In the genomic region with DNA sequence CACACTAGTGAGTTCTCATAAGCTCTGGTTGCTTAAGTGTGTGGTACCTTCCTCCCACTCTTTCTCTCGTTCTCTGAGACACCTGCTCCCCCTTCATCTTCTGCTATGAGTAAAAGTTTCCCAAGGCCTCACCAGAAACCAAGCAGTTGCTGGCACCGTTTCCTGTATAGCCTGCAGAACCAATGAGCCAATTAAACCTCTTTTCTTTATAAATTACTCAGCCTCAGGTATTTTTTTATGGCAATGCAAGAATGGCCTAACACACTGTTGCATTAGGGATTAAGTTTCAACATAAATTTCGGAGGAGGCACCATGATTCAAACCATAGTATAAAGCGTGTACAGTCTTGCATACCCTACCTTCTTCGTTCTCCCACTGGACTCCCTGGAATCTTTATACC, we compare ENCODE assay signal across 19 cellular contexts.
DNase-seq lines count a peak whose midpoint lies in the region; ATAC-seq lines count a peak whose summit lies in the region.
"Had no signal": no experiment of that assay in that cellular context is flagged by ENCODE, and none has a peak within 500 bp of the region (broad histone marks: within the 10 kb centered on the region; RNA-seq: fewer than 3 reads in every experiment).

No MANE protein-coding gene starts in this region.

- no peak overlapping the region for H3K4me3 Mint-ChIP-seq in activated naive CD8-positive, alpha-beta T cell treated with anti-CD3 and anti-CD28 coated beads, Interleukin-2, amount 50 U/mL, for 24 hours
- H3K4me3 Mint-ChIP-seq in activated naive CD8-positive, alpha-beta T cell treated with anti-CD3 and anti-CD28 coated beads for 36 hours: no peak overlapping the region
- no peak overlapping the region for H3K4me3 Mint-ChIP-seq in activated T-cell treated with anti-CD3 and anti-CD28 coated beads, Interleukin-2, amount 50 U/mL, for 4 hours
- H3K4me3 Mint-ChIP-seq in stimulated activated effector memory CD8-positive, alpha-beta T cell treated with anti-CD3 and anti-CD28 coated beads, Interleukin-12 subunit alpha, Interleukin-12 subunit beta, amount 100 ng/mL, for 72 hours: no peak overlapping the region
- H3K4me3 Mint-ChIP-seq: CD8-positive, alpha-beta T cell had no signal

- no peaks in the 10 kb centered on the region for H3K27me3 Mint-ChIP-seq in activated naive CD8-positive, alpha-beta T cell treated with anti-CD3 and anti-CD28 coated beads, Interleukin-2, amount 50 U/mL, for 24 hours
- H3K27me3 Mint-ChIP-seq in activated naive CD8-positive, alpha-beta T cell treated with anti-CD3 and anti-CD28 coated beads for 36 hours: no peaks in the 10 kb centered on the region
- H3K27me3 Mint-ChIP-seq in activated T-cell treated with anti-CD3 and anti-CD28 coated beads, Interleukin-2, amount 50 U/mL, for 4 hours (ENCODE audit: low read depth): peaks cover 3% of the 10 kb centered on the region

- no peak overlapping the region for H3K27ac Mint-ChIP-seq in activated naive CD8-positive, alpha-beta T cell treated with anti-CD3 and anti-CD28 coated beads, Interleukin-2, amount 50 U/mL, for 24 hours
- no peak overlapping the region for H3K27ac Mint-ChIP-seq in activated naive CD8-positive, alpha-beta T cell treated with anti-CD3 and anti-CD28 coated beads for 36 hours
- H3K27ac Mint-ChIP-seq in stimulated activated effector memory CD8-positive, alpha-beta T cell treated with anti-CD3 and anti-CD28 coated beads, Interleukin-12 subunit alpha, Interleukin-12 subunit beta, amount 100 ng/mL, for 72 hours: no peak overlapping the region
- H3K27ac Mint-ChIP-seq: CD8-positive, alpha-beta T cell had no signal

- peaks cover 5% of the 10 kb centered on the region for H3K36me3 Mint-ChIP-seq in activated naive CD8-positive, alpha-beta T cell treated with anti-CD3 and anti-CD28 coated beads, Interleukin-2, amount 50 U/mL, for 24 hours (ENCODE audit: low read depth)
- H3K36me3 Mint-ChIP-seq in activated naive CD8-positive, alpha-beta T cell treated with anti-CD3 and anti-CD28 coated beads for 36 hours: no peaks in the 10 kb centered on the region
- no peaks in the 10 kb centered on the region for H3K36me3 Mint-ChIP-seq in activated T-cell treated with anti-CD3 and anti-CD28 coated beads, Interleukin-2, amount 50 U/mL, for 4 hours (ENCODE audit: insufficient read depth)
- no peaks in the 10 kb centered on the region for H3K36me3 Mint-ChIP-seq in stimulated activated effector memory CD8-positive, alpha-beta T cell treated with anti-CD3 and anti-CD28 coated beads, Interleukin-12 subunit alpha, Interleukin-12 subunit beta, amount 100 ng/mL, for 72 hours
- H3K36me3 Mint-ChIP-seq: CD8-positive, alpha-beta T cell had no signal

- in situ Hi-C loops in G401 (cut with HindIII; ENCODE audit: low sequenced_read_pairs): no loop called here

- ATAC-seq in activated naive CD8-positive, alpha-beta T cell treated with anti-CD3 and anti-CD28 coated beads, Interleukin-2, amount 50 U/mL, for 24 hours: peak; percentile 88
- peak; percentile 64 to 70 for ATAC-seq in activated T-cell treated with anti-CD3 and anti-CD28 coated beads, Interleukin-2, amount 50 U/mL, for 4 hours
- peak; percentile 78 for ATAC-seq in stimulated activated effector memory CD8-positive, alpha-beta T cell treated with anti-CD3 and anti-CD28 coated beads, Interleukin-12 subunit alpha, Interleukin-12 subunit beta, amount 100 ng/mL, for 72 hours
- no peak for ATAC-seq in HG03097 (IDR thresholded peaks at IDR 0.05; ENCODE audit: low FRiP score, unreplicated experiment)
- ATAC-seq: CD8-positive, alpha-beta T cell; HCT116; Panc1 had no signal

- peaks cover 13% of the 10 kb centered on the region for H3K9me3 Mint-ChIP-seq in activated naive CD8-positive, alpha-beta T cell treated with anti-CD3 and anti-CD28 coated beads, Interleukin-2, amount 50 U/mL, for 24 hours
- H3K9me3 Mint-ChIP-seq in activated naive CD8-positive, alpha-beta T cell treated with anti-CD3 and anti-CD28 coated beads for 36 hours: peaks cover 8% of the 10 kb centered on the region
- H3K9me3 Mint-ChIP-seq in activated T-cell treated with anti-CD3 and anti-CD28 coated beads, Interleukin-2, amount 50 U/mL, for 4 hours: peaks cover 4% of the 10 kb centered on the region
- H3K9me3 Mint-ChIP-seq in stimulated activated effector memory CD8-positive, alpha-beta T cell treated with anti-CD3 and anti-CD28 coated beads, Interleukin-12 subunit alpha, Interleukin-12 subunit beta, amount 100 ng/mL, for 72 hours: peaks cover 3% of the 10 kb centered on the region

- H3K27ac ChIP-seq in epithelial cell of prostate: peak overlapping the region; percentile 79
- H3K27ac ChIP-seq: GM23248 had no signal

- H3K4me1 Mint-ChIP-seq in activated naive CD8-positive, alpha-beta T cell treated with anti-CD3 and anti-CD28 coated beads, Interleukin-2, amount 50 U/mL, for 24 hours: peaks cover 11% of the 10 kb centered on the region
- peaks cover 6% of the 10 kb centered on the region for H3K4me1 Mint-ChIP-seq in activated naive CD8-positive, alpha-beta T cell treated with anti-CD3 and anti-CD28 coated beads for 36 hours
- H3K4me1 Mint-ChIP-seq in activated T-cell treated with anti-CD3 and anti-CD28 coated beads, Interleukin-2, amount 50 U/mL, for 4 hours (ENCODE audit: low read depth): no peaks in the 10 kb centered on the region
- no peaks in the 10 kb centered on the region for H3K4me1 Mint-ChIP-seq in stimulated activated effector memory CD8-positive, alpha-beta T cell treated with anti-CD3 and anti-CD28 coated beads, Interleukin-12 subunit alpha, Interleukin-12 subunit beta, amount 100 ng/mL, for 72 hours

- DNase-seq in activated naive CD8-positive, alpha-beta T cell treated with anti-CD3 and anti-CD28 coated beads, Interleukin-2, amount 50 U/mL, for 24 hours: no peak
- DNase-seq in activated naive CD8-positive, alpha-beta T cell treated with anti-CD3 and anti-CD28 coated beads for 36 hours: no peak
- no peak for DNase-seq in activated T-cell treated with anti-CD3 and anti-CD28 coated beads, Interleukin-2, amount 50 U/mL, for 4 hours
- DNase-seq in epithelial cell of prostate (ENCODE audit: low read depth, low spot score): peak; percentile 91
- DNase-seq in stimulated activated effector memory CD8-positive, alpha-beta T cell treated with anti-CD3 and anti-CD28 coated beads, Interleukin-12 subunit alpha, Interleukin-12 subunit beta, amount 100 ng/mL, for 72 hours (ENCODE audit: low spot score in 2 of 2): no peak
- no peak for DNase-seq in NCI-H2196 treated with DMSO at 0.1 percent for 48 hours (lab: John Stamatoyannopoulos, UW; ENCODE audit: unreplicated experiment)
- DNase-seq in G401 (ENCODE audit: low spot score): no peak
- DNase-seq: CD8-positive, alpha-beta T cell; DMS79 treated with DMSO at 0.1 percent for 48 hours; GDM1; GM23248; IMR-90; NCI-H1417; NCI-H1930; NCI-H2171 treated with DMSO at 0.1 percent for 48 hours; NCI-H510A treated with DMSO at 0.1 percent for 48 hours had no signal
